Comparison of ENCODE assay signal across 8 cellular contexts in genomic region chr20:1900321-1900791, GRCh38. TPM values are rescaled to one million over a fixed set of nuclear protein-coding genes. Genes with fewer than 3 reads are reported as not detected.
DNase-seq lines count a peak whose midpoint lies in the region; ATAC-seq and TF ChIP-seq lines count a peak whose summit lies in the region.

No MANE protein-coding gene starts in this region.

- H3K36me3 ChIP-seq in breast epithelium: no peaks in the 10 kb centered on the region

- peaks cover 53% of the 10 kb centered on the region for H3K27me3 Mint-ChIP-seq in stimulated activated naive CD8-positive, alpha-beta T cell treated with anti-CD3 and anti-CD28 coated beads, Interleukin-15, amount 100 ng/mL, for 72 hours

- H3K4me1 ChIP-seq in breast epithelium: peaks cover 0 to 12% of the 10 kb centered on the region in 2 donors

- H3K9me3 ChIP-seq in breast epithelium: no peaks in the 10 kb centered on the region

- H3K27ac Mint-ChIP-seq in stimulated activated naive CD8-positive, alpha-beta T cell treated with anti-CD3 and anti-CD28 coated beads, Interleukin-15, amount 100 ng/mL, for 72 hours: no peak overlapping the region

- no peak for DNase-seq in stimulated activated naive CD8-positive, alpha-beta T cell treated with anti-CD3 and anti-CD28 coated beads, Interleukin-15, amount 100 ng/mL, for 72 hours
- DNase-seq in stimulated activated naive CD8-positive, alpha-beta T cell treated with anti-CD3 and anti-CD28 coated beads, Interleukin-15, Interleukin-2, amounts not matched to agents 100 U/mL and 50 U/mL, for 24 hours: no peak
- peak; percentile 22 for DNase-seq in NCI-H345 treated with DMSO at 0.1 percent for 48 hours (lab: John Stamatoyannopoulos, UW; ENCODE audit: unreplicated experiment)
- peak in 1 of 2 donors; percentile 46 for DNase-seq in breast epithelium (ENCODE audit: low spot score in 2 of 2)
- peak; percentile 74 for DNase-seq in kidney glomerular epithelial cell (lab: John Stamatoyannopoulos, UW)
- DNase-seq in superior temporal gyrus (ENCODE audit: extremely low spot score): peak; percentile 67
- DNase-seq in activated CD4-positive, CD25-positive, alpha-beta regulatory T cell (lab: John Stamatoyannopoulos, UW): no peak

- peak; percentile 73 for ATAC-seq in stimulated activated naive CD8-positive, alpha-beta T cell treated with anti-CD3 and anti-CD28 coated beads, Interleukin-15, amount 100 ng/mL, for 72 hours
- no peak for ATAC-seq in stimulated activated naive CD8-positive, alpha-beta T cell treated with anti-CD3 and anti-CD28 coated beads, Interleukin-15, Interleukin-2, amounts not matched to agents 100 U/mL and 50 U/mL, for 24 hours
- no peak for ATAC-seq in GM18520 (IDR thresholded peaks at IDR 0.05; ENCODE audit: unreplicated experiment)

- TF ChIP-seq POLR2A in breast epithelium (IDR thresholded peaks at IDR 0.05): no peak

- no peak overlapping the region for H3K4me3 Mint-ChIP-seq in stimulated activated naive CD8-positive, alpha-beta T cell treated with anti-CD3 and anti-CD28 coated beads, Interleukin-15, amount 100 ng/mL, for 72 hours

- no peaks in the 10 kb centered on the region for H3K27me3 ChIP-seq in breast epithelium

- intact Hi-C loops in breast epithelium (cut with DNase I; ENCODE audit: low total_unique reads): no loop called here

- peaks cover 17% of the 10 kb centered on the region for H3K4me1 Mint-ChIP-seq in stimulated activated naive CD8-positive, alpha-beta T cell treated with anti-CD3 and anti-CD28 coated beads, Interleukin-15, amount 100 ng/mL, for 72 hours

- no peaks in the 10 kb centered on the region for H3K9me3 Mint-ChIP-seq in stimulated activated naive CD8-positive, alpha-beta T cell treated with anti-CD3 and anti-CD28 coated beads, Interleukin-15, amount 100 ng/mL, for 72 hours

- peak overlapping the region; percentile 40 to 44 for H3K27ac ChIP-seq in breast epithelium

- peak overlapping the region in 1 of 3 donors; percentile 17 for H3K4me3 ChIP-seq in breast epithelium

- peak in 2 of 3 donors; percentile 24 to 37 for TF ChIP-seq CTCF in breast epithelium (IDR thresholded peaks at IDR 0.05)

RNA-seq across cellular contexts. Expression of gene SIRPA, which starts 5.1 kb away (rescaled TPM):
- 10 to 100 TPM; 42.3 to 64.6 (median 53.9) TPM for total RNA-seq in breast epithelium

Comparison
In these comparisons a context has a peak if more than half of its experiments do, and no peak if none do; other contexts are left out.
1. DNase-seq: peak in NCI-H345 treated with DMSO at 0.1 percent for 48 hours (single experiment), kidney glomerular epithelial cell (single experiment) and superior temporal gyrus (single experiment); none in stimulated activated naive CD8-positive, alpha-beta T cell treated with anti-CD3 and anti-CD28 coated beads, Interleukin-15, amount 100 ng/mL, for 72 hours (0 of 2), stimulated activated naive CD8-positive, alpha-beta T cell treated with anti-CD3 and anti-CD28 coated beads, Interleukin-15, Interleukin-2, amounts not matched to agents 100 U/mL and 50 U/mL, for 24 hours (single experiment) and activated CD4-positive, CD25-positive, alpha-beta regulatory T cell (0 of 4).